8 cellular contexts compared by ENCODE assay signal in genomic region chr12:11648514-11649412, GRCh38. TPM values are rescaled to one million over a fixed set of nuclear protein-coding genes. Genes with fewer than 3 reads are reported as not detected.
DNase-seq lines count a peak whose midpoint lies in the region; FAIRE-seq and TF ChIP-seq lines count a peak whose summit lies in the region.

No MANE protein-coding gene starts in this region.

- no peak for TF ChIP-seq CTCF in neutrophil (IDR thresholded peaks at IDR 0.05)

- H3K36me3 ChIP-seq in ES-I3 (ENCODE audit: insufficient read depth, low read length) (no peaks in the 10 kb centered on the region), neutrophil (no peaks in the 10 kb centered on the region)

- H3K27me3 ChIP-seq in neutrophil: no peaks in the 10 kb centered on the region

- H3K9me3 ChIP-seq in ES-I3 (ENCODE audit: control insufficient read depth, insufficient read depth, low read length) (no peaks in the 10 kb centered on the region; the same call in 1 of the 2 replicates), neutrophil (no peaks in the 10 kb centered on the region)

- peaks cover 19% of the 10 kb centered on the region for H3K4me1 ChIP-seq in ES-I3 (ENCODE audit: insufficient read depth, low read length)
- H3K4me1 ChIP-seq in neutrophil (ENCODE audit: control insufficient read depth in 1 of 2, insufficient read depth in 1 of 2, low read depth in 1 of 2, low read length in 1 of 2): peaks cover 41 to 42% of the 10 kb centered on the region in 2 experiments

- DNase-seq in H4 (ENCODE audit: low spot score) (peak; percentile 90), LoVo (ENCODE audit: low spot score) (peak; percentile 91), SIG-M5 (lab: John Stamatoyannopoulos, UW) (peak; percentile 72), frontal cortex (ENCODE audit: low spot score in 2 of 2) (peak; percentile 75 to 80)
- peak; percentile 72 for DNase-seq in activated naive CD4-positive, alpha-beta T cell treated with Interleukin-2 at 50 U/mL for 16 hours

- no peak for FAIRE-seq in frontal cortex (lab: Jason Lieb, UNC)

- H3K4me3 ChIP-seq in neutrophil (ENCODE audit: low read depth in 1 of 2, low read length in 1 of 2): peak overlapping the region; percentile 84 to 93

- H3K27ac ChIP-seq in neutrophil (peak overlapping the region; percentile 92), temporal lobe (ENCODE audit: low read depth, low read length) (peak overlapping the region; percentile 86)

- peak overlapping the region; percentile 98 for H3K9ac ChIP-seq in ES-I3 (ENCODE audit: low read depth, low read length)

RNA-seq across cellular contexts. Expression of gene ETV6, which starts 0.7 kb away (rescaled TPM):
- 4.6 and 6.1 TPM in 2 replicates for total RNA-seq in H4 (2014; rRNA removed; shearing (Covaris generic))
- total RNA-seq in frontal cortex (2.9 TPM), temporal lobe (3.7 TPM)

Comparison
In these comparisons a context has a peak if more than half of its experiments do, and no peak if none do; other contexts are left out.
1. Peak in every context shown above with its lines: DNase-seq, H3K4me3 ChIP-seq and H3K27ac ChIP-seq.